Comparison of ENCODE assay signal across 8 cellular contexts in genomic region chr10:103966671-103967432, GRCh38. TPM values are rescaled to one million over a fixed set of nuclear protein-coding genes. Genes with fewer than 3 reads are reported as not detected.
DNase-seq lines count a peak whose midpoint lies in the region; ATAC-seq and TF ChIP-seq lines count a peak whose summit lies in the region.

TSS of gene SLK (plus strand) at chr10:103967140. CDS start at chr10:103967746, 606 bp downstream.

- TF ChIP-seq POLR2A in Raji (IDR thresholded peaks at IDR 0.05; ENCODE audit: insufficient read depth, low read depth, low read length): peak; percentile 91

- TF ChIP-seq EP300 in Ishikawa (IDR thresholded peaks at IDR 0.05; ENCODE audit: borderline replicate concordance): no peak

- no peak for TF ChIP-seq RAD21 in Ishikawa (IDR thresholded peaks at IDR 0.05; ENCODE audit: low read depth)

- H3K4me3 Mint-ChIP-seq in nephron progenitor cell: peak within 1 kb of the TSS; percentile 96
- peak within 1 kb of the TSS; percentile 96 for H3K4me3 Mint-ChIP-seq in stimulated activated naive CD8-positive, alpha-beta T cell treated with anti-CD3 and anti-CD28 coated beads, Interleukin-15, Interleukin-2, amounts not matched to agents 100 ng/mL and 50 ng/mL, for 24 hours

- DNase-seq in DMS53 treated with DMSO at 0.1 percent for 48 hours (lab: John Stamatoyannopoulos, UW; ENCODE audit: unreplicated experiment) (peak; percentile 59), fibroblast of the aortic adventitia (ENCODE audit: low read depth) (peak; percentile 75), nephron progenitor cell (peak; percentile 82)
- peak; percentile 76 for DNase-seq in activated effector memory CD4-positive, alpha-beta T cell treated with Interleukin-2 at 50 U/mL for 16 hours

- TF ChIP-seq CTCF in fibroblast of the aortic adventitia (IDR thresholded peaks at IDR 0.05; ENCODE audit: insufficient read depth, low read length) (no peak), nephron progenitor cell (IDR thresholded peaks at IDR 0.05) (no peak)

- H3K4me1 Mint-ChIP-seq in nephron progenitor cell: peaks cover 37% of the 10 kb centered on the region
- peaks cover 45% of the 10 kb centered on the region for H3K4me1 Mint-ChIP-seq in stimulated activated naive CD8-positive, alpha-beta T cell treated with anti-CD3 and anti-CD28 coated beads, Interleukin-15, Interleukin-2, amounts not matched to agents 100 ng/mL and 50 ng/mL, for 24 hours (ENCODE audit: low read depth)

- H3K27me3 Mint-ChIP-seq in nephron progenitor cell (ENCODE audit: low read depth, poor library complexity): peaks cover 4% of the 10 kb centered on the region
- H3K27me3 Mint-ChIP-seq in stimulated activated naive CD8-positive, alpha-beta T cell treated with anti-CD3 and anti-CD28 coated beads, Interleukin-15, Interleukin-2, amounts not matched to agents 100 ng/mL and 50 ng/mL, for 24 hours: no peaks in the 10 kb centered on the region

- ATAC-seq in GM21576 (IDR thresholded peaks at IDR 0.05; ENCODE audit: unreplicated experiment): peak; percentile 78

- peak within 1 kb of the TSS; percentile 85 for H3K27ac Mint-ChIP-seq in nephron progenitor cell
- peak within 1 kb of the TSS; percentile 97 for H3K27ac Mint-ChIP-seq in stimulated activated naive CD8-positive, alpha-beta T cell treated with anti-CD3 and anti-CD28 coated beads, Interleukin-15, Interleukin-2, amounts not matched to agents 100 ng/mL and 50 ng/mL, for 24 hours

- peak within 1 kb of the TSS; percentile 93 for H3K4me3 ChIP-seq in fibroblast of the aortic adventitia (ENCODE audit: low read depth, low read length)

- H3K36me3 Mint-ChIP-seq in nephron progenitor cell (ENCODE audit: low read depth): peaks cover 2% of the 10 kb centered on the region
- no peaks in the 10 kb centered on the region for H3K36me3 Mint-ChIP-seq in stimulated activated naive CD8-positive, alpha-beta T cell treated with anti-CD3 and anti-CD28 coated beads, Interleukin-15, Interleukin-2, amounts not matched to agents 100 ng/mL and 50 ng/mL, for 24 hours (ENCODE audit: low read depth)

- H3K9me3 Mint-ChIP-seq in nephron progenitor cell: peaks cover 4% of the 10 kb centered on the region
- no peaks in the 10 kb centered on the region for H3K9me3 Mint-ChIP-seq in stimulated activated naive CD8-positive, alpha-beta T cell treated with anti-CD3 and anti-CD28 coated beads, Interleukin-15, Interleukin-2, amounts not matched to agents 100 ng/mL and 50 ng/mL, for 24 hours

TF ChIP-seq in Ishikawa, 13 proteins besides CTCF, POLR2A, EP300 and RAD21:
- TF ChIP-seq EGR1 (IDR thresholded peaks at IDR 0.05): peak; percentile 47; the same call in 1 of the 2 replicates
- TF ChIP-seq, protein P1, sequence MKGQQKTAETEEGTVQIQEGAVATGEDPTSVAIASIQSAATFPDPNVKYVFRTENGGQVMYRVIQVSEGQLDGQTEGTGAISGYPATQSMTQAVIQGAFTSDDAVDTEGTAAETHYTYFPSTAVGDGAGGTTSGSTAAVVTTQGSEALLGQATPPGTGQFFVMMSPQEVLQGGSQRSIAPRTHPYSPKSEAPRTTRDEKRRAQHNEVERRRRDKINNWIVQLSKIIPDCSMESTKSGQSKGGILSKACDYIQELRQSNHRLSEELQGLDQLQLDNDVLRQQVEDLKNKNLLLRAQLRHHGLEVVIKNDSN (IDR thresholded peaks at IDR 0.05): peak; percentile 73
- no peak for TF ChIP-seq TCF12 (IDR thresholded peaks at IDR 0.05; ENCODE audit: low read depth)
- peak; percentile 90 for TF ChIP-seq ZBTB7A (IDR thresholded peaks at IDR 0.05; ENCODE audit: low read depth)
- no peak for TF ChIP-seq CREB1 (IDR thresholded peaks at IDR 0.05; ENCODE audit: low read depth)
- peak; percentile 56; the same call in 1 of the 2 replicates for TF ChIP-seq TAF1 (IDR thresholded peaks at IDR 0.05; ENCODE audit: low read depth)
- TF ChIP-seq, protein P2, sequence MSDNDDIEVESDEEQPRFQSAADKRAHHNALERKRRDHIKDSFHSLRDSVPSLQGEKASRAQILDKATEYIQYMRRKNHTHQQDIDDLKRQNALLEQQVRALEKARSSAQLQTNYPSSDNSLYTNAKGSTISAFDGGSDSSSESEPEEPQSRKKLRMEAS (IDR thresholded peaks at IDR 0.05): peak; percentile 36
TF ChIP-seq in Ishikawa: peak in this region for 5.

RNA-seq across cellular contexts. Expression of gene SLK, which starts in this region (rescaled TPM):
- total RNA-seq in fibroblast of the aortic adventitia (ENCODE audit: low replicate concordance): 50.1 and 81.3 TPM in 2 replicates

Comparison
In these comparisons a context has a peak if more than half of its experiments do, and no peak if none do; other contexts are left out.
1. Peak in every context shown above with its lines: DNase-seq, ATAC-seq and H3K4me3 ChIP-seq.